10 cellular contexts compared by ENCODE assay signal in the genomic region with DNA sequence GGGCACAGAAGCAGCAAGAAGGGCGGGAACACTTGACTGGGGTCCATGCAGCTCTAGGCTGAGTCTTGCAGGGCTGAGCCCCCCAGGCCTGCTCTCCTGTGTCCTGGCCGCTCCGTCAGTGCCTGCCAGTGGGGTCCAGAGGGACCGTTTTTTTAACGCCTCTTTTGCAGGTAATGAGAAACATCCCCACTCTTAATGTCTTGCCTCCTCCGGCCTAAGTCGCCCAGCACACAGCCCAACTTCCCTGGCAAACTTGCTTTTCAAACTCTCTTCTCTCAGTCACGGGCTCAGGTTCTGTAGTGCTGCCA. TPM values are rescaled to one million over a fixed set of nuclear protein-coding genes. Genes with fewer than 3 reads are reported as not detected.
DNase-seq lines count a peak whose midpoint lies in the region; ATAC-seq, FAIRE-seq and TF ChIP-seq lines count a peak whose summit lies in the region.
"Not testable (repeated sequence)": the region's sequence is repeated elsewhere in the genome, so short reads cannot be mapped to it uniquely, and the experiment has no call there.
"Had no signal": no experiment of that assay in that cellular context is flagged by ENCODE, and none has a peak within 500 bp of the region (broad histone marks: within the 10 kb centered on the region; RNA-seq: fewer than 3 reads in every experiment).

No MANE protein-coding gene starts in this region.

- peak overlapping the region; percentile 36 for H3K4me3 ChIP-seq in Jurkat, Clone E6-1 (ENCODE audit: low read length)
- peak overlapping the region; percentile 8 for H3K4me3 ChIP-seq in epithelial cell of esophagus (ENCODE audit: low read length)
- H3K4me3 ChIP-seq in psoas muscle, result peak overlapping the region; percentile 11
- peak overlapping the region; percentile 22 to 72 for H3K4me3 ChIP-seq in vagina

- H3K36me3 ChIP-seq in psoas muscle (ENCODE audit: insufficient read depth in 1 of 2, low read depth in 1 of 2); vagina: not testable (repeated sequence)

- H3K27me3 ChIP-seq in psoas muscle (ENCODE audit: insufficient read depth in 3 of 3, low read length in 2 of 3); vagina: not testable (repeated sequence)

- peak; percentile 90 for FAIRE-seq in D721Med (lab: Jason Lieb, UNC)

- not testable (repeated sequence) for TF ChIP-seq POLR2A in vagina (IDR thresholded peaks at IDR 0.05)

- peak overlapping the region; percentile 40 for H3K27ac ChIP-seq in angular gyrus (ENCODE audit: low read depth, low read length)
- not testable (repeated sequence) for H3K27ac ChIP-seq in psoas muscle
- H3K27ac ChIP-seq in vagina, result peak overlapping the region; percentile 56

- H3K4me1 ChIP-seq in psoas muscle, vagina: not testable (repeated sequence)

- CTCF ChIA-PET in WTC11 (lab: Charles Lee), result interaction anchor here (0.6 to 3.7 kb wide), 10 partner anchors 9 to 831 kb away, joined by 3 to 22 read pairs (median 6); a partner anchor contains a TSS

- not testable (repeated sequence) for H3K36me3 Mint-ChIP-seq in WTC11, memory B cell

- not testable (repeated sequence) for H3K4me1 Mint-ChIP-seq in WTC11
- peaks cover 16% of the 10 kb centered on the region for H3K4me1 Mint-ChIP-seq in memory B cell

- WGBS in psoas muscle, 3 donors, result 0 to 43% (median 7%) methylated on average over 4 to 7 of the region's 8 CpGs

- H3K27me3 Mint-ChIP-seq in WTC11 (ENCODE audit: low read depth); memory B cell: not testable (repeated sequence)

- TF ChIP-seq CTCF in D721Med (IDR thresholded peaks at IDR 0.05; ENCODE audit: insufficient read depth, missing control alignments); WTC11 (IDR thresholded peaks at IDR 0.05); psoas muscle (IDR thresholded peaks at IDR 0.05); vagina (IDR thresholded peaks at IDR 0.05): not testable (repeated sequence)
- peak; percentile 53 for TF ChIP-seq CTCF in epithelial cell of esophagus (IDR thresholded peaks at IDR 0.05; ENCODE audit: insufficient read depth, low read depth, low read length, missing control alignments)

- POLR2A ChIA-PET in WTC11 (lab: Charles Lee), result interaction anchor here (1.1 to 1.9 kb wide), 4 partner anchors 104 to 628 kb away, joined by 4 to 6 read pairs (median 6); a partner anchor contains a TSS

- H3K27ac Mint-ChIP-seq in WTC11, result not testable (repeated sequence)
- peak overlapping the region; percentile 99 for H3K27ac Mint-ChIP-seq in memory B cell

- not testable (repeated sequence) for ATAC-seq in WTC11; memory B cell (ENCODE audit: low read depth); psoas muscle

- H3K9me3 Mint-ChIP-seq in WTC11, memory B cell: not testable (repeated sequence)

- H3K9me3 ChIP-seq in psoas muscle, vagina: not testable (repeated sequence)

- peak overlapping the region; percentile 78 for H3K4me3 Mint-ChIP-seq in WTC11
- peak overlapping the region; percentile 98 for H3K4me3 Mint-ChIP-seq in memory B cell

- not testable (repeated sequence) for DNase-seq in D721Med (ENCODE audit: insufficient read length, low spot score); Jurkat, Clone E6-1 (ENCODE audit: low read depth, low spot score); WTC11 (ENCODE audit: low spot score); epithelial cell of esophagus (ENCODE audit: low read depth); memory B cell (ENCODE audit: low spot score in 2 of 2); psoas muscle; vagina (ENCODE audit: extremely low spot score in 2 of 2)

- intact Hi-C loops in psoas muscle (cut with DNase I); vagina (cut with DNase I): not testable (repeated sequence)

RNA-seq across cellular contexts. Expression of a gene that starts 2.4 kb away (rescaled TPM):
- polyA plus RNA-seq in Jurkat, Clone E6-1 (2012; ENCODE audit: insufficient read depth, insufficient read length), result 34.6 TPM
- 30.5 to 41.2 TPM (median 31.5 TPM) in 3 replicates for total RNA-seq in WTC11 (2021)
- total RNA-seq in psoas muscle, result 10 to 100 TPM; 13.1 to 20.5 (median 15.5) TPM
- polyA plus RNA-seq in psoas muscle, result 10 to 100 TPM; 13.7 to 33.7 (median 25.2) TPM
- total RNA-seq in vagina, result 15.5 TPM

RNA-seq across cellular contexts. Expression of a gene that starts 11.3 kb away (rescaled TPM):
- polyA plus RNA-seq in Jurkat, Clone E6-1 (2012; ENCODE audit: insufficient read depth, insufficient read length), result not detected
- not detected in 3 replicates for total RNA-seq in WTC11 (2021)
- total RNA-seq in psoas muscle, result not detected
- under 1 TPM in 1 of 3 donors, not detected in 2; 0.08 TPM for polyA plus RNA-seq in psoas muscle
- total RNA-seq in vagina, result not detected
- total RNA-seq: aorta, lung microvascular endothelial cell had no signal
- polyA plus RNA-seq: aorta had no signal

RNA-seq across cellular contexts. Expression of a gene that starts 59.7 kb away (rescaled TPM):
- polyA plus RNA-seq in Jurkat, Clone E6-1 (2012; ENCODE audit: insufficient read depth, insufficient read length), result not detected
- total RNA-seq in WTC11 (2021) (not detected in 3 replicates), psoas muscle (not detected), vagina (not detected)
- polyA plus RNA-seq in psoas muscle, result not detected
- total RNA-seq: aorta, lung microvascular endothelial cell had no signal
- polyA plus RNA-seq: aorta had no signal
